Comparison of ENCODE assay signal across 8 cellular contexts in the genomic region with DNA sequence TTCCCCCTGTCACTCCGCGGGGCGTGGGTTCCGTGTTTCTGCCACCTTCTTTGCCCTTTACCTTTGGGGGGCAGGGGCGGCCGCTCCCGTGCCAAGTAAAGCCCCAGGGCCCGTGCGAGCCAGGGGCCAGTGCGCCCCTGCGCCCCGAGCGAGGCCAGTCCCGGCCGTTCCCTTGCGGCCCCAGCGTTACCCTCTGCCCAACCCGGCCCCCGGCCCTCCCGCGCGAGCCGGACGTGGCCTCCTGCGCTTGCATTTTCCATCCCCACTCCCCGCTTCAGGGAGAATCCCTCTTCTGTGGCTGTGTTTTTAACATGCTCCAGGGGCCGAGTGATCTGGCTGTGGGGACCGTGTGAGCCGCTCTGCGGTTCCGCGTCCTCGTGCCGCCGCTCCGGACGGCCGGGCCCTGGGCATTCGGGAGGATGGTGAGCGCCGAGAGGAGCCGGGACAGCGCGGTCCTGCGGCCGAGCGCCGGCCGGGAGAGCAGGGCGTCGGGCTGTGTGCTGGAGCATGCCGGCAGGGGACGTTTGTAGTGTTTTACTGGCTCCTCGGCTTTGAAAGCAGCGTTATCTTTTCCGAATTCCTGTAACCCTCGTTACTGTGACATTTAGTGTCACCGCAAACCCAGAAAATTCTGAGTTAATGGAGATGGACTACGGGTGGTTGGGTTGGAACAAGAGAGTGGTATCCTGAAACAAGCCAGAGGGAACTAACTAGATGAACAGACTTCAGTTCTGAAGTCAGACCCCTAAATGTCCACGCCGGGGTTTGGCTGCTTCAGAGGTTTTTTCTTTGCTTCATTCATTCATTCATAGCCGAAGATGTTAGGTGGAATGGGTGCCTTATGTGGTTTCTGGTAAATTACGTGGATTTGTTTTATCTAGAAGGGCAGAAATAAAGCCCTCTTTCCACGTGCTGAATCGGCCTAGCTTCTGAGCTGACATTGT.
A peak's percentile ranks its signal among the peaks of the same experiment; 100 is the strongest.
DNase-seq lines count a peak whose midpoint lies in the region; ATAC-seq and FAIRE-seq lines count a peak whose summit lies in the region.

No MANE protein-coding gene starts in this region.

- peak overlapping the region; percentile 34 for H2AFZ ChIP-seq in neuron (ENCODE audit: low read depth, low read length)

- no peak for FAIRE-seq in GM18507 (lab: Jason Lieb, UNC)

- H3K36me3 ChIP-seq in neuron (ENCODE audit: insufficient read depth, low read length): no peaks in the 10 kb centered on the region

- H3K4me1 ChIP-seq in neuron (ENCODE audit: insufficient read depth, low read length): peaks cover 33% of the 10 kb centered on the region

- DNase-seq in GM18507 (ENCODE audit: extremely low spot score, insufficient read length, low read depth) (peak; percentile 14), NCI-H526 treated with DMSO at 0.1 percent for 48 hours (lab: John Stamatoyannopoulos, UW) (peak; percentile 30), head of caudate nucleus (peak in 38 of 42 donors; percentile 10 to 73 (median 42)), DMS153 (lab: John Stamatoyannopoulos, UW) (no peak), NCI-H1105 (lab: John Stamatoyannopoulos, UW) (no peak)
- peak; percentile 23 for DNase-seq in activated naive CD4-positive, alpha-beta T cell treated with anti-CD3 and anti-CD28 coated beads, Interleukin-2, amount 50 U/mL, for 16 hours

- intact Hi-C loops in head of caudate nucleus (cut with DNase I): no loop called here

- no peaks in the 10 kb centered on the region for H3K27me3 ChIP-seq in neuron (ENCODE audit: insufficient read depth, low read length)

- peaks cover 3% of the 10 kb centered on the region for H3K9me3 ChIP-seq in neuron (ENCODE audit: low read length)

- no peak for ATAC-seq in GM18870 (IDR thresholded peaks at IDR 0.05; ENCODE audit: unreplicated experiment)

- peak overlapping the region; percentile 84 for H3K4me3 ChIP-seq in neuron (ENCODE audit: low read length)

Comparison
In these comparisons a context has a peak if more than half of its experiments do, and no peak if none do; other contexts are left out.
1. DNase-seq: peak in GM18507 (single experiment), NCI-H526 treated with DMSO at 0.1 percent for 48 hours (single experiment), activated naive CD4-positive, alpha-beta T cell treated with anti-CD3 and anti-CD28 coated beads, Interleukin-2, amount 50 U/mL, for 16 hours (single experiment) and head of caudate nucleus (38 of 42); none in DMS153 (single experiment) and NCI-H1105 (single experiment).